In the genomic region with DNA sequence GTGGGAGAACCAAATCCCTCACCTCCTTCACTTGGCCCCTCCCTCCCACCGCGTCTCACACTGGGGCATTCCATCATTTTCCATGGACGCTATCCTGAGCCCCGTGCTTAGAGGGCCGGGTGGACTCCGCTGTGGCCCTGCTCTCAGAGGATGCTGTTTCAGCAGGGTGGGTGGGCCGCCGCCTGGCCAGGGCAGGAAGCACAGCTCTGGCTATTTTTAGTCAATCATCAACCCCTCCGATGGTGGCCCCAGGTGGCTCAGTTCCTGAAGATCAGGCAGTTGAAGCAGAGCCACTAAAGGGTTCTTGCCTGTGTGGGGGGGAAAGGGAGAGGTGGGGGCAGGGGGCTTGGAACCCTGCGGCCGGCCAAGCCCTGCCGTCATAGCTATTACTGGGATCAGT, we compare ENCODE assay signal across 23 cellular contexts.
DNase-seq lines count a peak whose midpoint lies in the region; ATAC-seq and TF ChIP-seq lines count a peak whose summit lies in the region.
"Had no signal": no experiment of that assay in that cellular context is flagged by ENCODE, and none has a peak within 500 bp of the region (broad histone marks: within the 10 kb centered on the region; RNA-seq: fewer than 3 reads in every experiment).

No MANE protein-coding gene starts in this region.

- peak overlapping the region; percentile 56 for H3K4me3 Mint-ChIP-seq in memory B cell
- H3K4me3 Mint-ChIP-seq: activated naive CD8-positive, alpha-beta T cell treated with anti-CD3 and anti-CD28 coated beads, Interleukin-2, amount 10 ng/mL, durations not matched to agents 7 days and 5 days; stimulated activated naive CD8-positive, alpha-beta T cell treated with anti-CD3 and anti-CD28 coated beads, Interleukin-15, Interleukin-2, amounts not matched to agents 100 ng/mL and 50 ng/mL, for 24 hours; T-helper 17 cell had no signal

- TF ChIP-seq CTCF in GM12872 (IDR thresholded peaks at IDR 0.05; ENCODE audit: insufficient read depth, low read depth, low read length) (peak; percentile 52), VCaP (conservative IDR thresholded peaks at IDR 0.05) (no peak)

- DNase-seq in 8988T (peak; percentile 46), memory B cell (ENCODE audit: low spot score in 2 of 2) (no peak), AG08396 (ENCODE audit: low spot score) (no peak), NK-92 (lab: John Stamatoyannopoulos, UW; ENCODE audit: unreplicated experiment) (no peak)
- no peak for DNase-seq in stimulated activated CD4-positive, alpha-beta T cell treated with anti-CD3 and anti-CD28 coated beads, Interleukin-1b, Interleukin-23, amount 100 ng/mL, for 48 hours
- DNase-seq in activated CD4-positive, alpha-beta T cell treated with anti-CD3 and anti-CD28 coated beads for 1 hour = no peak
- DNase-seq: activated CD4-positive, alpha-beta T cell treated with anti-CD3 and anti-CD28 coated beads for 4 hours; activated gamma-delta T cell; activated naive CD8-positive, alpha-beta T cell treated with anti-CD3 and anti-CD28 coated beads, Interleukin-2, amount 10 ng/mL, durations not matched to agents 7 days and 5 days; BE2C; effector memory CD4-positive, alpha-beta T cell; erythroblast; IMR-90; NCI-H1092; NCI-H1930; NCI-H2227 treated with DMSO at 0.1 percent for 48 hours; occipital lobe; T-helper 17 cell had no signal

- H3K27me3 Mint-ChIP-seq in memory B cell = peaks cover 14% of the 10 kb centered on the region

- H3K4me1 Mint-ChIP-seq in memory B cell = peaks cover 13% of the 10 kb centered on the region
- H3K4me1 Mint-ChIP-seq: activated naive CD8-positive, alpha-beta T cell treated with anti-CD3 and anti-CD28 coated beads, Interleukin-2, amount 10 ng/mL, durations not matched to agents 7 days and 5 days; T-helper 17 cell had no signal

- no peaks in the 10 kb centered on the region for H3K9me3 Mint-ChIP-seq in memory B cell
- H3K9me3 Mint-ChIP-seq: activated naive CD8-positive, alpha-beta T cell treated with anti-CD3 and anti-CD28 coated beads, Interleukin-2, amount 10 ng/mL, durations not matched to agents 7 days and 5 days; stimulated activated naive CD8-positive, alpha-beta T cell treated with anti-CD3 and anti-CD28 coated beads, Interleukin-15, Interleukin-2, amounts not matched to agents 100 ng/mL and 50 ng/mL, for 24 hours had no signal

- H3K36me3 Mint-ChIP-seq in memory B cell = no peaks in the 10 kb centered on the region
- H3K36me3 Mint-ChIP-seq: activated naive CD8-positive, alpha-beta T cell treated with anti-CD3 and anti-CD28 coated beads, Interleukin-2, amount 10 ng/mL, durations not matched to agents 7 days and 5 days had no signal

- peak overlapping the region; percentile 84; the same call in 1 of the 2 replicates for H3K27ac ChIP-seq in VCaP
- H3K27ac ChIP-seq: cardiac muscle cell, RWPE1 had no signal

- no peak for ATAC-seq in memory B cell (ENCODE audit: low read depth)
- ATAC-seq: T-helper 17 cell had no signal

- H3K27ac Mint-ChIP-seq in memory B cell = peak overlapping the region; percentile 13
- H3K27ac Mint-ChIP-seq: activated naive CD8-positive, alpha-beta T cell treated with anti-CD3 and anti-CD28 coated beads, Interleukin-2, amount 10 ng/mL, durations not matched to agents 7 days and 5 days; stimulated activated naive CD8-positive, alpha-beta T cell treated with anti-CD3 and anti-CD28 coated beads, Interleukin-15, Interleukin-2, amounts not matched to agents 100 ng/mL and 50 ng/mL, for 24 hours had no signal
